ENCODE assay signal across 8 cellular contexts in genomic region chr20:35617397-35618031, GRCh38. TPM values are rescaled to one million over a fixed set of nuclear protein-coding genes. Genes with fewer than 3 reads are reported as not detected.
DNase-seq lines count a peak whose midpoint lies in the region; ATAC-seq and TF ChIP-seq lines count a peak whose summit lies in the region.

No MANE protein-coding gene starts in this region.

- ATAC-seq in GM18502 (IDR thresholded peaks at IDR 0.05; ENCODE audit: poor library complexity, unreplicated experiment) (no peak), HG02973 (IDR thresholded peaks at IDR 0.05; ENCODE audit: unreplicated experiment) (no peak)

- DNase-seq in COLO668 (lab: John Stamatoyannopoulos, UW; ENCODE audit: unreplicated experiment) (peak; percentile 77), HFFc6 (peak; percentile 39), cardiac muscle cell (ENCODE audit: low read depth in 1 of 2, low spot score in 1 of 2) (peak; percentile 59 to 77), progenitor cell of endocrine pancreas (ENCODE audit: low spot score, unreplicated experiment) (no peak)

- H3K27ac Mint-ChIP-seq in HFFc6 (peak overlapping the region; percentile 97), progenitor cell of endocrine pancreas (peak overlapping the region; percentile 62)
- no peak overlapping the region for H3K27ac Mint-ChIP-seq in activated naive CD4-positive, alpha-beta T cell treated with anti-CD3 and anti-CD28 coated beads, Interleukin-2, amount 50 U/mL, for 24 hours

- H3K36me3 Mint-ChIP-seq in HFFc6 (ENCODE audit: low read depth) (no peaks in the 10 kb centered on the region; the same call in 1 of the 2 replicates), progenitor cell of endocrine pancreas (ENCODE audit: insufficient read depth) (peaks cover 5% of the 10 kb centered on the region)
- peaks cover 3% of the 10 kb centered on the region for H3K36me3 Mint-ChIP-seq in activated naive CD4-positive, alpha-beta T cell treated with anti-CD3 and anti-CD28 coated beads, Interleukin-2, amount 50 U/mL, for 24 hours

- H3K4me1 ChIP-seq in OCI-LY3 (ENCODE audit: low read length), result peaks cover 56% of the 10 kb centered on the region
- H3K4me1 ChIP-seq in cardiac muscle cell (ENCODE audit: low read depth), result peaks cover 10% of the 10 kb centered on the region

- H3K9me3 ChIP-seq in OCI-LY3 (ENCODE audit: insufficient read depth, low read length) (no peaks in the 10 kb centered on the region), cardiac muscle cell (ENCODE audit: low read depth) (no peaks in the 10 kb centered on the region)

- peak overlapping the region; percentile 70 for H3K9ac ChIP-seq in OCI-LY3 (ENCODE audit: low read length)

- H3K4me3 Mint-ChIP-seq in HFFc6, result peak overlapping the region; percentile 89
- H3K4me3 Mint-ChIP-seq in activated naive CD4-positive, alpha-beta T cell treated with anti-CD3 and anti-CD28 coated beads, Interleukin-2, amount 50 U/mL, for 24 hours, result peak overlapping the region; percentile 88
- H3K4me3 Mint-ChIP-seq in progenitor cell of endocrine pancreas (ENCODE audit: low read depth), result peak overlapping the region; percentile 37

- H3K9me3 Mint-ChIP-seq in HFFc6, result no peaks in the 10 kb centered on the region
- H3K9me3 Mint-ChIP-seq in activated naive CD4-positive, alpha-beta T cell treated with anti-CD3 and anti-CD28 coated beads, Interleukin-2, amount 50 U/mL, for 24 hours, result no peaks in the 10 kb centered on the region
- H3K9me3 Mint-ChIP-seq in progenitor cell of endocrine pancreas (ENCODE audit: low read depth), result no peaks in the 10 kb centered on the region

- 0 out of 2 replicates have a peak, but pooled peaks cover 7% of the 10 kb centered on the region for H4K20me1 ChIP-seq in OCI-LY3 (ENCODE audit: insufficient read depth, low read length)

- H3K27me3 Mint-ChIP-seq in HFFc6 (ENCODE audit: insufficient read depth), result peaks cover 13% of the 10 kb centered on the region
- H3K27me3 Mint-ChIP-seq in activated naive CD4-positive, alpha-beta T cell treated with anti-CD3 and anti-CD28 coated beads, Interleukin-2, amount 50 U/mL, for 24 hours, result no peaks in the 10 kb centered on the region
- H3K27me3 Mint-ChIP-seq in progenitor cell of endocrine pancreas, result peaks cover 28% of the 10 kb centered on the region

- H3K36me3 ChIP-seq in OCI-LY3 (replicated peaks; ENCODE audit: low read depth, low read length), result peaks cover 10% of the 10 kb centered on the region
- H3K36me3 ChIP-seq in cardiac muscle cell, result no peaks in the 10 kb centered on the region

- peak overlapping the region; percentile 79 for H2AFZ ChIP-seq in OCI-LY3 (ENCODE audit: low read depth, low read length)

- peaks cover 28% of the 10 kb centered on the region for H3K4me1 Mint-ChIP-seq in HFFc6 (ENCODE audit: low read depth)
- peaks cover 41% of the 10 kb centered on the region for H3K4me1 Mint-ChIP-seq in activated naive CD4-positive, alpha-beta T cell treated with anti-CD3 and anti-CD28 coated beads, Interleukin-2, amount 50 U/mL, for 24 hours
- H3K4me1 Mint-ChIP-seq in progenitor cell of endocrine pancreas (ENCODE audit: low read depth), result peaks cover 6% of the 10 kb centered on the region

- H3K4me2 ChIP-seq in OCI-LY3 (ENCODE audit: low read length), result peak overlapping the region; percentile 98

- H3K4me3 ChIP-seq in OCI-LY3 (ENCODE audit: low read length) (peak overlapping the region; percentile 80), cardiac muscle cell (peak overlapping the region; percentile 46)

- no peaks in the 10 kb centered on the region for H3K79me2 ChIP-seq in OCI-LY3 (ENCODE audit: low read length)

- TF ChIP-seq CTCF in HFFc6 (IDR thresholded peaks at IDR 0.05) (peak; percentile 62), OCI-LY3 (IDR thresholded peaks at IDR 0.05; ENCODE audit: low read depth, low read length) (peak; percentile 39), cardiac muscle cell (IDR thresholded peaks at IDR 0.05; ENCODE audit: low read depth, low read length) (peak; percentile 33), progenitor cell of endocrine pancreas (IDR thresholded peaks at IDR 0.05; ENCODE audit: unreplicated experiment) (peak; percentile 52)

- no peaks in the 10 kb centered on the region for H3K27me3 ChIP-seq in OCI-LY3 (ENCODE audit: low read depth, low read length)
- H3K27me3 ChIP-seq in cardiac muscle cell, result no peaks in the 10 kb centered on the region

- H3K27ac ChIP-seq in OCI-LY3 (ENCODE audit: low read length) (peak overlapping the region; percentile 22), cardiac muscle cell (peak overlapping the region; percentile 66)

RNA-seq across cellular contexts. Expression of gene SPAG4, which starts 1.9 kb away (rescaled TPM):
- 1 to 10 TPM; 2.2 to 3.6 (median 2.8) TPM for total RNA-seq in HFFc6 (2021; fragmentation: NEBNext Ultra II Directional; extraction: Animal tissue kit (Norgen Biotek cat#: 25700))
- total RNA-seq in cardiac muscle cell (12.8 and 44.6 TPM in 2 replicates), progenitor cell of endocrine pancreas (1.1 and 2.5 TPM in 2 replicates)
- 27.9 and 107 TPM in 2 replicates for polyA plus RNA-seq in cardiac muscle cell

RNA-seq across cellular contexts. Expression of gene CPNE1, which starts 47.2 kb away (rescaled TPM):
- total RNA-seq in HFFc6 (2021; fragmentation: NEBNext Ultra II Directional; extraction: Animal tissue kit (Norgen Biotek cat#: 25700)), result 100 to 1,000 TPM; 200 to 230 (median 213) TPM
- total RNA-seq in cardiac muscle cell (172 and 355 TPM in 2 replicates), progenitor cell of endocrine pancreas (293 and 298 TPM in 2 replicates)
- polyA plus RNA-seq in cardiac muscle cell, result 225 and 377 TPM in 2 replicates

RNA-seq across cellular contexts. Expression of gene RBM12, which starts 47.2 kb away (rescaled TPM):
- 10 to 100 TPM; 61.5 to 85.3 (median 78.7) TPM for total RNA-seq in HFFc6 (2021; fragmentation: NEBNext Ultra II Directional; extraction: Animal tissue kit (Norgen Biotek cat#: 25700))
- total RNA-seq in cardiac muscle cell (38.5 and 43.3 TPM in 2 replicates), progenitor cell of endocrine pancreas (157 and 161 TPM in 2 replicates)
- 28.8 and 29.1 TPM in 2 replicates for polyA plus RNA-seq in cardiac muscle cell

Comparison
In these comparisons a context has a peak if more than half of its experiments do, and no peak if none do; other contexts are left out.
1. H3K4me3 Mint-ChIP-seq: peak in every context shown above with its lines; median percentile 89 in HFFc6; 88 in activated naive CD4-positive, alpha-beta T cell treated with anti-CD3 and anti-CD28 coated beads, Interleukin-2, amount 50 U/mL, for 24 hours; 37 in progenitor cell of endocrine pancreas.